In the genomic region with DNA sequence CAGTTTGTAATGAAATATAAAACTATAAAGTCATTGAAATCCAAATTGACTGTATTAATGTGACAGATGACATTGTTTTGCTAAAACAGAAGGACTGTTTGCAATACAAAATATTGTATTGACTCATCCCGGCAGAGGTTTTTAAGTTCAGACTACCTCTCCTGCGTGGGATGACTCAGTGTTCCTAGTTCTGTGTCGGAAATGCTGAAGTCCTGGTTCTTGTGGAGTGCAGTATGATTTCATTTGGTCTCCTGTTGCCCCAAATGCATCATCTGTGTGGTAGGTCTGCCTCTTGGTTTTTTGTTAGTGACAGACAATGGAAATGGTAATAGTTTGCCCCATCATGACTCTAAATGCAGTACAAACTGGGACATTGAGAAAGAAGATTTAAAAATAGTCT, we compare ENCODE assay signal across 14 cellular contexts. TPM values are rescaled to one million over a fixed set of nuclear protein-coding genes. Genes with fewer than 3 reads are reported as not detected.
A peak's percentile ranks its signal among the peaks of the same experiment; 100 is the strongest.
DNase-seq lines count a peak whose midpoint lies in the region; ATAC-seq and TF ChIP-seq lines count a peak whose summit lies in the region.
"Had no signal": no experiment of that assay in that cellular context is flagged by ENCODE, and none has a peak within 500 bp of the region (broad histone marks: within the 10 kb centered on the region; RNA-seq: fewer than 3 reads in every experiment).

No MANE protein-coding gene starts in this region.

- H3K27me3 ChIP-seq in MG63 (no peaks in the 10 kb centered on the region), skeletal muscle satellite cell (ENCODE audit: control insufficient read depth, insufficient read depth, low read length) (no peaks in the 10 kb centered on the region)

- H3K27me3 Mint-ChIP-seq in activated T-cell treated with anti-CD3 and anti-CD28 coated beads, Interleukin-2, amount 50 U/mL, for 4 hours (ENCODE audit: low read depth) = peaks cover 3% of the 10 kb centered on the region

- H3K4me2 ChIP-seq in skeletal muscle satellite cell (ENCODE audit: low read length) = peak overlapping the region; percentile 12

- no peaks in the 10 kb centered on the region for H3K36me3 ChIP-seq in MG63
- no peaks in the 10 kb centered on the region for H3K36me3 ChIP-seq in skeletal muscle satellite cell (ENCODE audit: insufficient read depth, low read length)

- peaks cover 46% of the 10 kb centered on the region for H3K4me1 Mint-ChIP-seq in activated T-cell treated with anti-CD3 and anti-CD28 coated beads, Interleukin-2, amount 50 U/mL, for 4 hours (ENCODE audit: low read depth)

- no peak for TF ChIP-seq CTCF in GM10266 (IDR thresholded peaks at IDR 0.05; ENCODE audit: control insufficient read depth, insufficient read depth, low read depth, missing control alignments)

- H3K4me3 Mint-ChIP-seq in activated T-cell treated with anti-CD3 and anti-CD28 coated beads, Interleukin-2, amount 50 U/mL, for 4 hours = no peak overlapping the region
- H3K4me3 Mint-ChIP-seq: activated naive CD8-positive, alpha-beta T cell treated with anti-CD3 and anti-CD28 coated beads, Interleukin-2, amount 10 ng/mL, durations not matched to agents 7 days and 5 days had no signal

- no peak overlapping the region for H3K9ac ChIP-seq in skeletal muscle satellite cell (ENCODE audit: low read depth, low read length)

- H3K4me1 ChIP-seq in skeletal muscle satellite cell (ENCODE audit: control insufficient read depth, insufficient read depth, low read length) = peaks cover 14% of the 10 kb centered on the region

- no peaks in the 10 kb centered on the region for H3K9me3 Mint-ChIP-seq in activated T-cell treated with anti-CD3 and anti-CD28 coated beads, Interleukin-2, amount 50 U/mL, for 4 hours
- H3K9me3 Mint-ChIP-seq: activated naive CD8-positive, alpha-beta T cell treated with anti-CD3 and anti-CD28 coated beads, Interleukin-2, amount 10 ng/mL, durations not matched to agents 7 days and 5 days had no signal

- H3K36me3 Mint-ChIP-seq in activated T-cell treated with anti-CD3 and anti-CD28 coated beads, Interleukin-2, amount 50 U/mL, for 4 hours (ENCODE audit: insufficient read depth) = peaks cover 7% of the 10 kb centered on the region
- H3K36me3 Mint-ChIP-seq: activated naive CD8-positive, alpha-beta T cell treated with anti-CD3 and anti-CD28 coated beads, Interleukin-2, amount 10 ng/mL, durations not matched to agents 7 days and 5 days had no signal

- DNase-seq in activated T-cell treated with anti-CD3 and anti-CD28 coated beads, Interleukin-2, amount 50 U/mL, for 4 hours = no peak
- no peak for DNase-seq in activated T-cell treated with anti-CD3 and anti-CD28 coated beads for 4 hours
- peak; percentile 3 for DNase-seq in MG63
- DNase-seq in dedifferentiated amniotic fluid mesenchymal stem cell (ENCODE audit: extremely low spot score) = peak; percentile 64
- DNase-seq in GM10266 (ENCODE audit: extremely low spot score) = no peak
- DNase-seq: activated CD4-positive, alpha-beta T cell treated with anti-CD3 and anti-CD28 coated beads for 4 hours; activated naive CD8-positive, alpha-beta T cell treated with anti-CD3 and anti-CD28 coated beads, Interleukin-2, amount 10 ng/mL, durations not matched to agents 7 days and 5 days; effector CD8-positive, alpha-beta T cell; mucosa of descending colon; NCI-H1417; trophoblast cell had no signal

- H3K9me3 ChIP-seq in MG63 (no peaks in the 10 kb centered on the region), skeletal muscle satellite cell (replicated peaks; ENCODE audit: low read length) (no peaks in the 10 kb centered on the region)
- H3K9me3 ChIP-seq: mucosa of descending colon had no signal

- H3K4me3 ChIP-seq in MG63 (no peak overlapping the region), skeletal muscle satellite cell (ENCODE audit: low read length) (no peak overlapping the region)
- H3K4me3 ChIP-seq: mucosa of descending colon had no signal

- peak; percentile 34 to 69 for ATAC-seq in activated T-cell treated with anti-CD3 and anti-CD28 coated beads, Interleukin-2, amount 50 U/mL, for 4 hours
- no peak for ATAC-seq in HG02610 (IDR thresholded peaks at IDR 0.05; ENCODE audit: unreplicated experiment)
- ATAC-seq in GM21528 (IDR thresholded peaks at IDR 0.05; ENCODE audit: low FRiP score, unreplicated experiment) = no peak
- ATAC-seq: mucosa of descending colon had no signal

RNA-seq across cellular contexts. Expression of a gene that starts 27.8 kb away (rescaled TPM):
- total RNA-seq in activated T-cell treated with anti-CD3 and anti-CD28 coated beads, Interleukin-2, amount 50 U/mL, for 4 hours = 1 to 10 TPM; 1.4 to 4.2 (median 2.3) TPM
- 0.69 and 0.72 TPM in 2 replicates for total RNA-seq in MG63 (2014; rRNA removed; shearing (Covaris generic); ENCODE audit: low replicate concordance)
- 2.0 and 2.8 TPM in 2 replicates for total RNA-seq in skeletal muscle satellite cell (2012; rRNA removed)

Comparison
In these comparisons a context has a peak if more than half of its experiments do, and no peak if none do; other contexts are left out.
1. ATAC-seq: peak in activated T-cell treated with anti-CD3 and anti-CD28 coated beads, Interleukin-2, amount 50 U/mL, for 4 hours (2 of 2); none in HG02610 (single experiment) and GM21528 (single experiment).
2. DNase-seq: peak in MG63 (single experiment) and dedifferentiated amniotic fluid mesenchymal stem cell (single experiment); none in activated T-cell treated with anti-CD3 and anti-CD28 coated beads, Interleukin-2, amount 50 U/mL, for 4 hours (single experiment), activated T-cell treated with anti-CD3 and anti-CD28 coated beads for 4 hours (single experiment) and GM10266 (single experiment).